1 cellular context compared by ENCODE assay signal in genomic region chr6:123923379-123923778, GRCh38.
TF ChIP-seq lines count a peak whose summit lies in the region.
"Not testable (repeated sequence)": the region's sequence is repeated elsewhere in the genome, so short reads cannot be mapped to it uniquely, and the experiment has no call there.

No MANE protein-coding gene starts in this region.

- not testable (repeated sequence) for H3K9me3 ChIP-seq in HEK293 (ENCODE audit: control insufficient read depth, insufficient read depth, low read depth, low read length)

- CTCF ChIA-PET in HEK293 (lab: Yijun Ruan, JAX), result interaction anchor here (0.5 to 0.7 kb wide), 2 partner anchors 272 to 1089 kb away, joined by 6 read pairs; no protein-coding TSS in a partner anchor

- not testable (repeated sequence) for TF ChIP-seq CTCF in HEK293 (tag by site-specific recombination; IDR thresholded peaks at IDR 0.05)

- not testable (repeated sequence) for H3K36me3 ChIP-seq in HEK293 (ENCODE audit: control insufficient read depth in 2 of 2, insufficient read depth in 1 of 2, low read length in 2 of 2)

- peaks cover 11% of the 10 kb centered on the region for H3K4me1 ChIP-seq in HEK293 (ENCODE audit: control insufficient read depth, insufficient read depth, low read length)

- H3K4me3 ChIP-seq in HEK293 (ENCODE audit: low read depth, low read length), result not testable (repeated sequence)

- not testable (repeated sequence) for H3K27ac ChIP-seq in HEK293 (ENCODE audit: extremely low read depth, low read depth, low read length)

- POLR2A ChIA-PET in HEK293 (lab: Yijun Ruan, JAX), result not testable (repeated sequence)

TF ChIP-seq in HEK293, 187 proteins besides CTCF, POLR2A, EP300 and RAD21:
- TF ChIP-seq ZNF580 (tag by site-specific recombination; IDR thresholded peaks at IDR 0.05) (peak; percentile 67), ZNF146 (tag by site-specific recombination; IDR thresholded peaks at IDR 0.05) (peak; percentile 54)
